In the genomic region with DNA sequence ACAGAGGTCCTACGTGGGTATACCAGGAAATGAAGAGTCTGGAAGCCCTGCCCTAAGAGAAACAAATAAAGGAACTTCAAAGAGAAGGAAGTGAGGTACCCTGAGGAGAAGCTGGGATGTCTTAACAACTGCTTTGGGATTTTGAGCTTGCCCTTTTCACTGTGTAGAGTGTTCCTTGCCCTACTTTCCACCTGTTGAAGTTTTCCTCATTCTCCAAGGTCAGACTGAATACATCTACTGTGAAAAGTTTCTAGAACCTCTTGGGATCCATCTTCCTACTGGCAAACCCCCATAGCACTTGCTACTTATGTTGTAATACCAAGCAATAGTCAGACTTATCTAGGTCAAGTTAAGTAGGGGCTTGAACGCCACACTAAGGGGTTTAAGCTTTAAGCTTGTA, we compare ENCODE assay signal across 10 cellular contexts. TPM values are rescaled to one million over a fixed set of nuclear protein-coding genes. Genes with fewer than 3 reads are reported as not detected.
DNase-seq lines count a peak whose midpoint lies in the region; ATAC-seq and TF ChIP-seq lines count a peak whose summit lies in the region.
"Had no signal": no experiment of that assay in that cellular context is flagged by ENCODE, and none has a peak within 500 bp of the region (broad histone marks: within the 10 kb centered on the region; RNA-seq: fewer than 3 reads in every experiment).

No MANE protein-coding gene starts in this region.

- H3K36me3 ChIP-seq in Caco-2 (ENCODE audit: control insufficient read depth, insufficient read depth, low read length): no peaks in the 10 kb centered on the region
- H3K36me3 ChIP-seq in mammary epithelial cell (ENCODE audit: insufficient read depth, low read length): no peaks in the 10 kb centered on the region
- H3K36me3 ChIP-seq in neuronal stem cell (replicated peaks in 1 of 2; ENCODE audit: control insufficient read depth in 2 of 2, insufficient read depth in 2 of 2, low read length in 2 of 2): peaks cover 0 to 10% of the 10 kb centered on the region in 2 donors
- H3K36me3 ChIP-seq in right atrium auricular region: no peaks in the 10 kb centered on the region

- ATAC-seq in HG03159 (IDR thresholded peaks at IDR 0.05; ENCODE audit: unreplicated experiment) (no peak), GM19467 (IDR thresholded peaks at IDR 0.05; ENCODE audit: unreplicated experiment) (no peak)
- ATAC-seq: foreskin keratinocyte, SK-N-SH treated with all-trans-retinoic acid at 6 μM for 48 hours had no signal

- peaks cover 21% of the 10 kb centered on the region for H3K4me1 ChIP-seq in Caco-2
- peaks cover 15% of the 10 kb centered on the region for H3K4me1 ChIP-seq in mammary epithelial cell (ENCODE audit: insufficient read depth, low read length)
- H3K4me1 ChIP-seq in neuronal stem cell (ENCODE audit: control insufficient read depth in 2 of 2, insufficient read depth in 1 of 2, low read depth in 1 of 2, low read length in 2 of 2): peaks cover 11 to 16% of the 10 kb centered on the region in 2 donors
- H3K4me1 ChIP-seq in right atrium auricular region: peaks cover 0 to 25% of the 10 kb centered on the region in 2 donors

- H4K8ac ChIP-seq in neuronal stem cell (ENCODE audit: low read depth, low read length): no peak overlapping the region

- no peaks in the 10 kb centered on the region for H3K27me3 Mint-ChIP-seq in Caco-2 (ENCODE audit: insufficient read depth, unreplicated experiment)

- 17% methylated on average over 2 of the region's 2 CpGs for WGBS in mammary epithelial cell (ENCODE audit: low coverage, missing lambda C conversion rate)
- WGBS in neuronal stem cell (ENCODE audit: extremely low coverage in 2 of 2, insufficient read length in 2 of 2, insufficient replicate concordance in 1 of 2), 2 donors: no CpG with 5 or more reads among the region's 2 CpGs

- BruUV-seq in Caco-2 (replicated peaks; lab: Mats Ljungman, UMichigan): TSS peak; percentile 13
- BruUV-seq in mammary epithelial cell (replicated peaks; lab: Mats Ljungman, UMichigan): no TSS peak

- peak overlapping the region; percentile 92 for H3K4me3 Mint-ChIP-seq in Caco-2 (ENCODE audit: unreplicated experiment)

- no peaks in the 10 kb centered on the region for H3K9me3 Mint-ChIP-seq in Caco-2 (ENCODE audit: unreplicated experiment)

- H3K23ac ChIP-seq in neuronal stem cell (ENCODE audit: low read depth, low read length, poor library complexity): no peak overlapping the region

- dilution Hi-C loops in mammary epithelial cell (cut with HindIII; ENCODE audit: low sequenced_read_pairs): no loop called here

- H3K36me3 Mint-ChIP-seq in Caco-2 (ENCODE audit: insufficient read depth, unreplicated experiment): peaks cover 29% of the 10 kb centered on the region

- POLR2A ChIA-PET in Caco-2 (lab: Charles Lee): interaction anchor here (0.6 kb wide), 1 partner anchor 12 kb away, joined by 9 read pairs; no protein-coding TSS in a partner anchor

- H3K27me3 ChIP-seq in Caco-2 (replicated peaks; ENCODE audit: control insufficient read depth, insufficient read depth, low read length): no peaks in the 10 kb centered on the region
- H3K27me3 ChIP-seq in mammary epithelial cell (ENCODE audit: insufficient read depth, low read length): peaks cover 2% of the 10 kb centered on the region
- peaks cover 0 to 12% (median 9%) of the 10 kb centered on the region in 3 experiments for H3K27me3 ChIP-seq in neuronal stem cell (ENCODE audit: control insufficient read depth in 3 of 3, insufficient read depth in 3 of 3, low read depth in 1 of 3, low read length in 3 of 3)
- no peaks in the 10 kb centered on the region for H3K27me3 ChIP-seq in right atrium auricular region

- H3K18ac ChIP-seq in neuronal stem cell (ENCODE audit: low read length): no peak overlapping the region

- no peak overlapping the region for H2BK12ac ChIP-seq in neuronal stem cell (ENCODE audit: low read length)

- no peak overlapping the region for H3K4me3 ChIP-seq in Caco-2 (ENCODE audit: low read depth, low read length)
- H3K4me3 ChIP-seq in mammary epithelial cell (replicated peaks in 1 of 3; ENCODE audit: insufficient read depth in 1 of 3, low read depth in 2 of 3, low read length in 3 of 3): no peak overlapping the region
- no peak overlapping the region for H3K4me3 ChIP-seq in neuronal stem cell (ENCODE audit: low read length in 2 of 2)
- H3K4me3 ChIP-seq in right atrium auricular region: no peak overlapping the region

- H3K9ac ChIP-seq in mammary epithelial cell (ENCODE audit: insufficient read depth, low read length) (no peak overlapping the region), neuronal stem cell (ENCODE audit: low read depth, low read length, poor library complexity) (no peak overlapping the region)

- H3K27ac ChIP-seq in mammary epithelial cell (ENCODE audit: insufficient read depth, low read depth, low read length) (no peak overlapping the region), neuronal stem cell (replicated peaks; ENCODE audit: low read length) (no peak overlapping the region), right atrium auricular region (no peak overlapping the region)
- H3K27ac ChIP-seq: foreskin keratinocyte had no signal

- H2AFZ ChIP-seq in mammary epithelial cell (ENCODE audit: low read depth, low read length): peak overlapping the region; percentile 83
- no peak overlapping the region for H2AFZ ChIP-seq in neuronal stem cell (ENCODE audit: low read length)

- H4K20me1 ChIP-seq in mammary epithelial cell (ENCODE audit: insufficient read depth, low read length): no peaks in the 10 kb centered on the region

- H2BK5ac ChIP-seq in neuronal stem cell (ENCODE audit: low read length): no peak overlapping the region

- peak overlapping the region; percentile 73 for H3K27ac Mint-ChIP-seq in Caco-2 (ENCODE audit: unreplicated experiment)

- intact Hi-C loops in Caco-2 (cut with micrococcal nuclease; ENCODE audit: unreplicated experiment) (loop anchor here (10.0 kb wide), 1 partner anchor 472 kb away; a partner anchor contains a TSS), mammary epithelial cell (cut with micrococcal nuclease) (no loop called here)

- H3K79me1 ChIP-seq in neuronal stem cell (ENCODE audit: low read depth, low read length): peaks cover under 1% of the 10 kb centered on the region

- no peak overlapping the region for H2BK120ac ChIP-seq in neuronal stem cell (ENCODE audit: low read depth, low read length)

- H3K4me2 ChIP-seq in mammary epithelial cell (ENCODE audit: insufficient read depth, low read depth, low read length) (no peak overlapping the region), neuronal stem cell (ENCODE audit: insufficient read depth, low read length, poor library complexity, severe bottlenecking) (no peak overlapping the region)

- H2BK15ac ChIP-seq in neuronal stem cell (ENCODE audit: low read length): no peak overlapping the region

- H3K9me3 ChIP-seq in Caco-2 (no peaks in the 10 kb centered on the region), mammary epithelial cell (replicated peaks; ENCODE audit: insufficient read depth, low read length) (no peaks in the 10 kb centered on the region), neuronal stem cell (replicated peaks in 1 of 2; ENCODE audit: control insufficient read depth in 2 of 2, insufficient read depth in 1 of 2, low read depth in 1 of 2, low read length in 2 of 2) (no peaks in the 10 kb centered on the region), right atrium auricular region (no peaks in the 10 kb centered on the region)

- no peak for TF ChIP-seq CTCF in Caco-2 (IDR thresholded peaks at IDR 0.05; ENCODE audit: insufficient read depth in 1 of 2, low read depth in 1 of 2, low read length in 1 of 2, severe bottlenecking in 1 of 2, unreplicated experiment in 1 of 2)
- TF ChIP-seq CTCF in mammary epithelial cell (conservative IDR thresholded peaks at IDR 0.05 in 1 of 2, IDR thresholded peaks at IDR 0.05 in 1 of 2; ENCODE audit: extremely low read depth in 1 of 2, insufficient read depth in 1 of 2, low read depth in 1 of 2, low read length in 2 of 2): no peak
- TF ChIP-seq CTCF in right atrium auricular region (IDR thresholded peaks at IDR 0.05): no peak

- DNase-seq in Caco-2 (no peak), KBM-7 (peak; percentile 35), mammary epithelial cell (no peak), neuronal stem cell (ENCODE audit: low spot score) (peak; percentile 9), right atrium auricular region (ENCODE audit: low spot score) (no peak), GM19240 (ENCODE audit: insufficient read length, low spot score) (no peak)
- DNase-seq: foreskin keratinocyte had no signal

- H2AK5ac ChIP-seq in neuronal stem cell (ENCODE audit: low read depth, low read length): no peak overlapping the region

- CTCF ChIA-PET in Caco-2 (lab: Charles Lee): interaction anchor here (0.7 kb wide), 1 partner anchor 55 kb away, joined by 3 read pairs; no protein-coding TSS in a partner anchor
- CTCF ChIA-PET in mammary epithelial cell (lab: Charles Lee; ENCODE audit: low non-redundant PET): no interaction called here

- H3K79me2 ChIP-seq in mammary epithelial cell (ENCODE audit: insufficient read depth, low read length): peaks cover 33% of the 10 kb centered on the region

- H3K4me1 Mint-ChIP-seq in Caco-2 (ENCODE audit: low read depth, unreplicated experiment): peaks cover 32% of the 10 kb centered on the region

- no peak overlapping the region for H3K4ac ChIP-seq in neuronal stem cell (ENCODE audit: low read length)

- H4K91ac ChIP-seq in neuronal stem cell (ENCODE audit: low read depth, low read length, poor library complexity): no peak overlapping the region

- H3K14ac ChIP-seq in neuronal stem cell (ENCODE audit: low read length): no peak overlapping the region

- in situ Hi-C loops in KBM-7 (cut with MboI; ENCODE audit: low pct_unique_long_range_greater_than_20kb, low sequenced_read_pairs): no loop called here
- in situ Hi-C loops in mammary epithelial cell (cut with MboI; ENCODE audit: low sequenced_read_pairs in 2 of 2): no loop called here

RNA-seq across cellular contexts. Expression of a gene that starts 1.2 kb away (rescaled TPM):
- total RNA-seq in Caco-2 (2022) (49.3 and 56.6 TPM in 2 replicates), mammary epithelial cell (10 to 100 TPM; 45.6 to 52.2 TPM), right atrium auricular region (10 to 100 TPM; 25.4 to 27.8 TPM)
- 18.2 TPM for polyA plus RNA-seq in mammary epithelial cell
- polyA minus RNA-seq in mammary epithelial cell: 35.1 TPM
- polyA plus RNA-seq in neuronal stem cell (2013, experiment 1 of 2): 24.1 TPM
- 25.4 TPM for polyA plus RNA-seq in neuronal stem cell (2013, experiment 2 of 2)

Comparison
In these comparisons a context has a peak if more than half of its experiments do, and no peak if none do; other contexts are left out.
1. DNase-seq: peak in KBM-7 (single experiment) and neuronal stem cell (single experiment); none in Caco-2 (0 of 2), mammary epithelial cell (single experiment), right atrium auricular region (single experiment) and GM19240 (single experiment).